ENCODE assay signal across 1 cellular context in the genomic region with DNA sequence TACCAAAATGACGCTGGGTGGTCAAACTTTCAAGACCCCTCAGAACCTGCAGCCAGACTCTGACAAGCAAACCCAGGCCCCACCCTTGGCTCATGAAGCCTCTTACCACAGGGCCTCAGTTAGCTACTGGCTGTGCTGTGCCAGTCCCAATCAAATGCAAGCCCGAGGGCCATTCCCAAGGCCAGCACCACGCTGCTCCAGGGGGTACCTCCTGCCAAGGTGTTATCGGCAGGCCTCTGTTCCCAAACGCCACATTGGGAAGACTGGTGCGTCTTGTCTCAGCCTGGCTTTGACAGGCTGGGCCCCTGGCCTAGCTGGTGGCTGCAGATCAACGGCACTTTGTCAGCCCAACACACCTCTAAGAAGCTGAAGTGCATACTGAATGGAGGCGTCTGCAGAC.
TF ChIP-seq lines count a peak whose summit lies in the region.

No MANE protein-coding gene starts in this region.

TF ChIP-seq in WTC11, 78 proteins besides CTCF, POLR2A, EP300 and RAD21:
- TF ChIP-seq, protein P1, sequence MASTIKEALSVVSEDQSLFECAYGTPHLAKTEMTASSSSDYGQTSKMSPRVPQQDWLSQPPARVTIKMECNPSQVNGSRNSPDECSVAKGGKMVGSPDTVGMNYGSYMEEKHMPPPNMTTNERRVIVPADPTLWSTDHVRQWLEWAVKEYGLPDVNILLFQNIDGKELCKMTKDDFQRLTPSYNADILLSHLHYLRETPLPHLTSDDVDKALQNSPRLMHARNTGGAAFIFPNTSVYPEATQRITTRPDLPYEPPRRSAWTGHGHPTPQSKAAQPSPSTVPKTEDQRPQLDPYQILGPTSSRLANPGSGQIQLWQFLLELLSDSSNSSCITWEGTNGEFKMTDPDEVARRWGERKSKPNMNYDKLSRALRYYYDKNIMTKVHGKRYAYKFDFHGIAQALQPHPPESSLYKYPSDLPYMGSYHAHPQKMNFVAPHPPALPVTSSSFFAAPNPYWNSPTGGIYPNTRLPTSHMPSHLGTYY (CRISPR knock-in tag; IDR thresholded peaks at IDR 0.05), result no peak
- TF ChIP-seq, protein P2, sequence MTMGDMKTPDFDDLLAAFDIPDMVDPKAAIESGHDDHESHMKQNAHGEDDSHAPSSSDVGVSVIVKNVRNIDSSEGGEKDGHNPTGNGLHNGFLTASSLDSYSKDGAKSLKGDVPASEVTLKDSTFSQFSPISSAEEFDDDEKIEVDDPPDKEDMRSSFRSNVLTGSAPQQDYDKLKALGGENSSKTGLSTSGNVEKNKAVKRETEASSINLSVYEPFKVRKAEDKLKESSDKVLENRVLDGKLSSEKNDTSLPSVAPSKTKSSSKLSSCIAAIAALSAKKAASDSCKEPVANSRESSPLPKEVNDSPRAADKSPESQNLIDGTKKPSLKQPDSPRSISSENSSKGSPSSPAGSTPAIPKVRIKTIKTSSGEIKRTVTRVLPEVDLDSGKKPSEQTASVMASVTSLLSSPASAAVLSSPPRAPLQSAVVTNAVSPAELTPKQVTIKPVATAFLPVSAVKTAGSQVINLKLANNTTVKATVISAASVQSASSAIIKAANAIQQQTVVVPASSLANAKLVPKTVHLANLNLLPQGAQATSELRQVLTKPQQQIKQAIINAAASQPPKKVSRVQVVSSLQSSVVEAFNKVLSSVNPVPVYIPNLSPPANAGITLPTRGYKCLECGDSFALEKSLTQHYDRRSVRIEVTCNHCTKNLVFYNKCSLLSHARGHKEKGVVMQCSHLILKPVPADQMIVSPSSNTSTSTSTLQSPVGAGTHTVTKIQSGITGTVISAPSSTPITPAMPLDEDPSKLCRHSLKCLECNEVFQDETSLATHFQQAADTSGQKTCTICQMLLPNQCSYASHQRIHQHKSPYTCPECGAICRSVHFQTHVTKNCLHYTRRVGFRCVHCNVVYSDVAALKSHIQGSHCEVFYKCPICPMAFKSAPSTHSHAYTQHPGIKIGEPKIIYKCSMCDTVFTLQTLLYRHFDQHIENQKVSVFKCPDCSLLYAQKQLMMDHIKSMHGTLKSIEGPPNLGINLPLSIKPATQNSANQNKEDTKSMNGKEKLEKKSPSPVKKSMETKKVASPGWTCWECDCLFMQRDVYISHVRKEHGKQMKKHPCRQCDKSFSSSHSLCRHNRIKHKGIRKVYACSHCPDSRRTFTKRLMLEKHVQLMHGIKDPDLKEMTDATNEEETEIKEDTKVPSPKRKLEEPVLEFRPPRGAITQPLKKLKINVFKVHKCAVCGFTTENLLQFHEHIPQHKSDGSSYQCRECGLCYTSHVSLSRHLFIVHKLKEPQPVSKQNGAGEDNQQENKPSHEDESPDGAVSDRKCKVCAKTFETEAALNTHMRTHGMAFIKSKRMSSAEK (CRISPR knock-in tag; IDR thresholded peaks at IDR 0.05; ENCODE audit: borderline replicate concordance), result no peak
- TF ChIP-seq, protein P3, sequence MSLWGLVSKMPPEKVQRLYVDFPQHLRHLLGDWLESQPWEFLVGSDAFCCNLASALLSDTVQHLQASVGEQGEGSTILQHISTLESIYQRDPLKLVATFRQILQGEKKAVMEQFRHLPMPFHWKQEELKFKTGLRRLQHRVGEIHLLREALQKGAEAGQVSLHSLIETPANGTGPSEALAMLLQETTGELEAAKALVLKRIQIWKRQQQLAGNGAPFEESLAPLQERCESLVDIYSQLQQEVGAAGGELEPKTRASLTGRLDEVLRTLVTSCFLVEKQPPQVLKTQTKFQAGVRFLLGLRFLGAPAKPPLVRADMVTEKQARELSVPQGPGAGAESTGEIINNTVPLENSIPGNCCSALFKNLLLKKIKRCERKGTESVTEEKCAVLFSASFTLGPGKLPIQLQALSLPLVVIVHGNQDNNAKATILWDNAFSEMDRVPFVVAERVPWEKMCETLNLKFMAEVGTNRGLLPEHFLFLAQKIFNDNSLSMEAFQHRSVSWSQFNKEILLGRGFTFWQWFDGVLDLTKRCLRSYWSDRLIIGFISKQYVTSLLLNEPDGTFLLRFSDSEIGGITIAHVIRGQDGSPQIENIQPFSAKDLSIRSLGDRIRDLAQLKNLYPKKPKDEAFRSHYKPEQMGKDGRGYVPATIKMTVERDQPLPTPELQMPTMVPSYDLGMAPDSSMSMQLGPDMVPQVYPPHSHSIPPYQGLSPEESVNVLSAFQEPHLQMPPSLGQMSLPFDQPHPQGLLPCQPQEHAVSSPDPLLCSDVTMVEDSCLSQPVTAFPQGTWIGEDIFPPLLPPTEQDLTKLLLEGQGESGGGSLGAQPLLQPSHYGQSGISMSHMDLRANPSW (CRISPR knock-in tag; conservative IDR thresholded peaks at IDR 0.05; ENCODE audit: low read depth), result no peak
- TF ChIP-seq NFYB (CRISPR knock-in tag; conservative IDR thresholded peaks at IDR 0.05; ENCODE audit: low read depth) (no peak), ZNF671 (CRISPR knock-in tag; IDR thresholded peaks at IDR 0.05) (no peak), NR3C1 (CRISPR knock-in tag; conservative IDR thresholded peaks at IDR 0.05; ENCODE audit: low read depth) (no peak), NR1H2 (CRISPR knock-in tag; IDR thresholded peaks at IDR 0.05) (no peak), MYBL2 (CRISPR knock-in tag; IDR thresholded peaks at IDR 0.05) (no peak), TEAD1 (CRISPR knock-in tag; IDR thresholded peaks at IDR 0.05) (no peak), HMGXB4 (CRISPR knock-in tag; IDR thresholded peaks at IDR 0.05) (no peak), NFATC4 (CRISPR knock-in tag; IDR thresholded peaks at IDR 0.05) (no peak), EMX1 (CRISPR knock-in tag; IDR thresholded peaks at IDR 0.05) (no peak), GRHL2 (CRISPR knock-in tag; IDR thresholded peaks at IDR 0.05; ENCODE audit: insufficient replicate concordance, severe bottlenecking) (no peak), FOXJ3 (CRISPR knock-in tag; IDR thresholded peaks at IDR 0.05; ENCODE audit: borderline replicate concordance) (no peak), TEAD4 (CRISPR knock-in tag; IDR thresholded peaks at IDR 0.05) (no peak), ARID4B (CRISPR knock-in tag; IDR thresholded peaks at IDR 0.05; ENCODE audit: borderline replicate concordance) (no peak)
- TF ChIP-seq, protein P4, sequence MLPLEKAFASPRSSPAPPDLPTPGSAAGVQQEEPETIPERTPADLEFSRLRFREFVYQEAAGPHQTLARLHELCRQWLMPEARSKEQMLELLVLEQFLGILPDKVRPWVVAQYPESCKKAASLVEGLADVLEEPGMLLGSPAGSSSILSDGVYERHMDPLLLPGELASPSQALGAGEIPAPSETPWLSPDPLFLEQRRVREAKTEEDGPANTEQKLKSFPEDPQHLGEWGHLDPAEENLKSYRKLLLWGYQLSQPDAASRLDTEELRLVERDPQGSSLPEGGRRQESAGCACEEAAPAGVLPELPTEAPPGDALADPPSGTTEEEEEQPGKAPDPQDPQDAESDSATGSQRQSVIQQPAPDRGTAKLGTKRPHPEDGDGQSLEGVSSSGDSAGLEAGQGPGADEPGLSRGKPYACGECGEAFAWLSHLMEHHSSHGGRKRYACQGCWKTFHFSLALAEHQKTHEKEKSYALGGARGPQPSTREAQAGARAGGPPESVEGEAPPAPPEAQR (CRISPR knock-in tag; IDR thresholded peaks at IDR 0.05), result no peak
- TF ChIP-seq, protein P5, sequence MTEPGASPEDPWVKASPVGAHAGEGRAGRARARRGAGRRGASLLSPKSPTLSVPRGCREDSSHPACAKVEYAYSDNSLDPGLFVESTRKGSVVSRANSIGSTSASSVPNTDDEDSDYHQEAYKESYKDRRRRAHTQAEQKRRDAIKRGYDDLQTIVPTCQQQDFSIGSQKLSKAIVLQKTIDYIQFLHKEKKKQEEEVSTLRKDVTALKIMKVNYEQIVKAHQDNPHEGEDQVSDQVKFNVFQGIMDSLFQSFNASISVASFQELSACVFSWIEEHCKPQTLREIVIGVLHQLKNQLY (CRISPR knock-in tag; IDR thresholded peaks at IDR 0.05), result no peak
- TF ChIP-seq, protein P6, sequence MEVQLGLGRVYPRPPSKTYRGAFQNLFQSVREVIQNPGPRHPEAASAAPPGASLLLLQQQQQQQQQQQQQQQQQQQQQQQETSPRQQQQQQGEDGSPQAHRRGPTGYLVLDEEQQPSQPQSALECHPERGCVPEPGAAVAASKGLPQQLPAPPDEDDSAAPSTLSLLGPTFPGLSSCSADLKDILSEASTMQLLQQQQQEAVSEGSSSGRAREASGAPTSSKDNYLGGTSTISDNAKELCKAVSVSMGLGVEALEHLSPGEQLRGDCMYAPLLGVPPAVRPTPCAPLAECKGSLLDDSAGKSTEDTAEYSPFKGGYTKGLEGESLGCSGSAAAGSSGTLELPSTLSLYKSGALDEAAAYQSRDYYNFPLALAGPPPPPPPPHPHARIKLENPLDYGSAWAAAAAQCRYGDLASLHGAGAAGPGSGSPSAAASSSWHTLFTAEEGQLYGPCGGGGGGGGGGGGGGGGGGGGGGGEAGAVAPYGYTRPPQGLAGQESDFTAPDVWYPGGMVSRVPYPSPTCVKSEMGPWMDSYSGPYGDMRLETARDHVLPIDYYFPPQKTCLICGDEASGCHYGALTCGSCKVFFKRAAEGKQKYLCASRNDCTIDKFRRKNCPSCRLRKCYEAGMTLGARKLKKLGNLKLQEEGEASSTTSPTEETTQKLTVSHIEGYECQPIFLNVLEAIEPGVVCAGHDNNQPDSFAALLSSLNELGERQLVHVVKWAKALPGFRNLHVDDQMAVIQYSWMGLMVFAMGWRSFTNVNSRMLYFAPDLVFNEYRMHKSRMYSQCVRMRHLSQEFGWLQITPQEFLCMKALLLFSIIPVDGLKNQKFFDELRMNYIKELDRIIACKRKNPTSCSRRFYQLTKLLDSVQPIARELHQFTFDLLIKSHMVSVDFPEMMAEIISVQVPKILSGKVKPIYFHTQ (CRISPR knock-in tag; IDR thresholded peaks at IDR 0.05), result no peak
